8 cellular contexts compared by ENCODE assay signal in genomic region chr16:85798901-85799496, GRCh38. TPM values are rescaled to one million over a fixed set of nuclear protein-coding genes. Genes with fewer than 3 reads are reported as not detected.
A peak's percentile ranks its signal among the peaks of the same experiment; 100 is the strongest.
DNase-seq lines count a peak whose midpoint lies in the region; ATAC-seq, FAIRE-seq and TF ChIP-seq lines count a peak whose summit lies in the region.

No MANE protein-coding gene starts in this region.

- no peak for DNase-seq in Jurkat, Clone E6-1 (ENCODE audit: low read depth, low spot score)
- DNase-seq in activated T-cell treated with anti-CD3 and anti-CD28 coated beads, Interleukin-2, amount 50 U/mL, for 72 hours: peak; percentile 39 to 55
- peak; percentile 40 for DNase-seq in glomerular visceral epithelial cell (ENCODE audit: extremely low spot score)
- DNase-seq in pancreas: peak in 5 of 6 donors; percentile 26 to 81 (median 48)
- no peak for DNase-seq in SHP77 treated with DMSO at 0.1 percent for 48 hours (lab: John Stamatoyannopoulos, UW)
- DNase-seq in DMS153 treated with DMSO at 0.1 percent for 48 hours (lab: John Stamatoyannopoulos, UW; ENCODE audit: unreplicated experiment): no peak

- H3K4me1 ChIP-seq in pancreas: peaks cover 8 to 21% (median 18%) of the 10 kb centered on the region in 3 donors

- ATAC-seq in GM21619 (IDR thresholded peaks at IDR 0.05; ENCODE audit: unreplicated experiment): peak; percentile 14
- ATAC-seq in activated T-cell treated with anti-CD3 and anti-CD28 coated beads, Interleukin-2, amount 50 U/mL, for 72 hours (replicated peaks in 1 of 2): peak; percentile 42 to 47
- ATAC-seq in pancreas: peak; percentile 14 to 40 (median 24)

- no peak for FAIRE-seq in pancreas (lab: Jason Lieb, UNC)

- peak overlapping the region; percentile 87 for H3K27ac Mint-ChIP-seq in activated T-cell treated with anti-CD3 and anti-CD28 coated beads, Interleukin-2, amount 50 U/mL, for 72 hours

- no peaks in the 10 kb centered on the region for H3K9me3 ChIP-seq in pancreas

- peak overlapping the region; percentile 92 for H3K4me3 ChIP-seq in GM08714 (ENCODE audit: low read length)
- H3K4me3 ChIP-seq in Jurkat, Clone E6-1 (ENCODE audit: low read length): peak overlapping the region; percentile 75
- H3K4me3 ChIP-seq in pancreas: peak overlapping the region; percentile 79 to 99 (median 88)

- no peak for TF ChIP-seq CTCF in pancreas (IDR thresholded peaks at IDR 0.05)

- no peaks in the 10 kb centered on the region for H3K27me3 ChIP-seq in pancreas

- WGBS in pancreas, 2 donors: 0 to 1% methylated on average over 43 to 51 of the region's 51 CpGs

- peak overlapping the region; percentile 91 to 92 for H3K4me3 Mint-ChIP-seq in activated T-cell treated with anti-CD3 and anti-CD28 coated beads, Interleukin-2, amount 50 U/mL, for 72 hours

- H3K27ac ChIP-seq in pancreas: peak overlapping the region in 2 of 4 donors; percentile 72 to 86

- peaks cover 62% of the 10 kb centered on the region for H3K4me1 Mint-ChIP-seq in activated T-cell treated with anti-CD3 and anti-CD28 coated beads, Interleukin-2, amount 50 U/mL, for 72 hours (ENCODE audit: low read depth)

- no peaks in the 10 kb centered on the region for H3K9me3 Mint-ChIP-seq in activated T-cell treated with anti-CD3 and anti-CD28 coated beads, Interleukin-2, amount 50 U/mL, for 72 hours

- intact Hi-C loops in pancreas (cut with DNase I): no loop called here

- no peaks in the 10 kb centered on the region for H3K27me3 Mint-ChIP-seq in activated T-cell treated with anti-CD3 and anti-CD28 coated beads, Interleukin-2, amount 50 U/mL, for 72 hours (ENCODE audit: low read depth)

- peaks cover 20 to 31% of the 10 kb centered on the region in 2 donors for H3K36me3 Mint-ChIP-seq in activated T-cell treated with anti-CD3 and anti-CD28 coated beads, Interleukin-2, amount 50 U/mL, for 72 hours (ENCODE audit: insufficient read depth in 2 of 2)

- H3K36me3 ChIP-seq in pancreas: peaks cover 0 to 25% (median 2%) of the 10 kb centered on the region in 3 donors

RNA-seq across cellular contexts. Expression of gene EMC8, which starts 0.3 kb away (rescaled TPM):
- 55.6 TPM for polyA plus RNA-seq in Jurkat, Clone E6-1 (2012; ENCODE audit: insufficient read depth, insufficient read length)
- 10 to 100 TPM; 26.5 to 32.8 TPM for total RNA-seq in activated T-cell treated with anti-CD3 and anti-CD28 coated beads, Interleukin-2, amount 50 U/mL, for 72 hours
- total RNA-seq in pancreas: 10 to 100 TPM in 3 of 6 donors, 1 to 10 TPM in 3; 6.8 to 13.6 (median 9.7) TPM
- 10 to 100 TPM in 1 of 2 donors, 1 to 10 TPM in 1; 9.5 to 14.2 TPM for polyA plus RNA-seq in pancreas

RNA-seq across cellular contexts. Expression of gene COX4I1, which starts 0.5 kb away (rescaled TPM):
- 751 TPM for polyA plus RNA-seq in Jurkat, Clone E6-1 (2012; ENCODE audit: insufficient read depth, insufficient read length)
- 100 to 1,000 TPM; 627 to 635 TPM for total RNA-seq in activated T-cell treated with anti-CD3 and anti-CD28 coated beads, Interleukin-2, amount 50 U/mL, for 72 hours
- 100 to 1,000 TPM; 198 to 270 (median 257) TPM for total RNA-seq in pancreas
- 100 to 1,000 TPM; 428 to 510 TPM for polyA plus RNA-seq in pancreas

RNA-seq across cellular contexts. Expression of gene C16orf74, which starts 48.1 kb away (rescaled TPM):
- polyA plus RNA-seq in Jurkat, Clone E6-1 (2012; ENCODE audit: insufficient read depth, insufficient read length): 18.2 TPM
- 1 to 10 TPM in 1 of 2 donors, not detected in 1; 1.2 TPM for total RNA-seq in activated T-cell treated with anti-CD3 and anti-CD28 coated beads, Interleukin-2, amount 50 U/mL, for 72 hours
- under 1 TPM; 0.37 to 0.87 (median 0.61) TPM for total RNA-seq in pancreas
- 1 to 10 TPM in 1 of 2 donors, under 1 TPM in 1; 0.84 to 1.3 TPM for polyA plus RNA-seq in pancreas

Comparison
In these comparisons a context has a peak if more than half of its experiments do, and no peak if none do; other contexts are left out.
1. DNase-seq: peak in activated T-cell treated with anti-CD3 and anti-CD28 coated beads, Interleukin-2, amount 50 U/mL, for 72 hours (2 of 2), glomerular visceral epithelial cell (single experiment) and pancreas (5 of 6); none in Jurkat, Clone E6-1 (single experiment), SHP77 treated with DMSO at 0.1 percent for 48 hours (single experiment) and DMS153 treated with DMSO at 0.1 percent for 48 hours (single experiment).
2. Peak in every context shown above with its lines, with median percentiles within 50 percentile points of each other: H3K4me3 ChIP-seq and ATAC-seq.